Comparison of ENCODE assay signal across 1 cellular context in the genomic region with DNA sequence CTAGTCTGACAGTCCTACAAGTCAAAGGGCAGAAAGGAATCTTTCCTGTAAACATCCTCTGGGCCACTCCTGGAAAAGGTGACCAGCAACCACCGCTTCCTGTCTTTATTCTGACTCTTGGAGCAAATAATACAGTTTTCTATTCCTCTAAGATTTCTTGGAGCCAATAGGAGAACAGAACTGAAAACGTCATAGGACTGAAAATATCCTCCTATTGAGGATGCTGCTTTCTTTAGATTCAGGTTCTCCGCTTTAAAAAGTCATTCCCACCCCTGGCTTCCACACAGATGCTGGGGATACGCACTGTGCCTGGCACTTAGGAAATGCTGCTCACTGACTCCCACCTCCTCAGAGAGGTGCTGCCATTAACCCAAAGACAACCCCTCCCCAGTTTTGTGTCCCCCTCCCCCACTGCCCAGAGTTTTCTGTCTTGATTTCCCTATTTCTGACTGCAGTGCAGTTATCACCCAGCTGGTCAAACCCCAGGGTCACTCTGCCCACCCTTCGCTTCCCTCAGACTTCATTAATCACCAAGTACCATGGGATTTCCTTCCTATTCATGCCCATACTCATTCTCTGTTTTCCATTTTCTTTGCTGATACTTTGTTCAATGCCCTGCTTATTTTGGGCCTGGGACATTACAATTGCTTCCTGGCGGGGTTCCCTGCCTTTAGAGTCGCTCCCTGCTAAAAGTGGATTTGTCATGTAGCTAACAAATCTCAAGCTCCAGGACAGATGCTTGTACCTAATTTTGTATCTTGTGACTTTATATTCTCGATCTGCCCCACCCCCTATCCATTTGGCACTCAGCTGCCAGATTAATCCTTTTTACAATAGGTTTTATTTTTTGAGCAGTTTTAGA.
TF ChIP-seq lines count a peak whose summit lies in the region.

No MANE protein-coding gene starts in this region.

TF ChIP-seq in IMR-90, 13 proteins besides CTCF, POLR2A, EP300 and RAD21:
- TF ChIP-seq MAFK (IDR thresholded peaks at IDR 0.05; ENCODE audit: low read depth, low read length) (no peak), CEBPB (IDR thresholded peaks at IDR 0.05; ENCODE audit: low read depth, low read length) (no peak), MAZ (IDR thresholded peaks at IDR 0.05; ENCODE audit: borderline replicate concordance, low read depth, low read length) (no peak), RFX5 (IDR thresholded peaks at IDR 0.05; ENCODE audit: low read depth, low read length) (no peak), MXI1 (IDR thresholded peaks at IDR 0.05; ENCODE audit: borderline replicate concordance, low read depth, low read length) (no peak), SMC3 (IDR thresholded peaks at IDR 0.05; ENCODE audit: low read depth, low read length) (no peak), CHD1 (IDR thresholded peaks at IDR 0.05; ENCODE audit: low read depth, low read length) (no peak)
- TF ChIP-seq, protein P1, sequence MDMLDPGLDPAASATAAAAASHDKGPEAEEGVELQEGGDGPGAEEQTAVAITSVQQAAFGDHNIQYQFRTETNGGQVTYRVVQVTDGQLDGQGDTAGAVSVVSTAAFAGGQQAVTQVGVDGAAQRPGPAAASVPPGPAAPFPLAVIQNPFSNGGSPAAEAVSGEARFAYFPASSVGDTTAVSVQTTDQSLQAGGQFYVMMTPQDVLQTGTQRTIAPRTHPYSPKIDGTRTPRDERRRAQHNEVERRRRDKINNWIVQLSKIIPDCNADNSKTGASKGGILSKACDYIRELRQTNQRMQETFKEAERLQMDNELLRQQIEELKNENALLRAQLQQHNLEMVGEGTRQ (IDR thresholded peaks at IDR 0.05; ENCODE audit: low read depth, low read length), result no peak
